14 cellular contexts compared by ENCODE assay signal in genomic region chr13:93496985-93497673, GRCh38.
A peak's percentile ranks its signal among the peaks of the same experiment; 100 is the strongest.
DNase-seq lines count a peak whose midpoint lies in the region; ATAC-seq and TF ChIP-seq lines count a peak whose summit lies in the region.
"Had no signal": no experiment of that assay in that cellular context is flagged by ENCODE, and none has a peak within 500 bp of the region (broad histone marks: within the 10 kb centered on the region; RNA-seq: fewer than 3 reads in every experiment).

No MANE protein-coding gene starts in this region.

- no peaks in the 10 kb centered on the region for H3K27me3 Mint-ChIP-seq in activated naive CD4-positive, alpha-beta T cell treated with anti-CD3 and anti-CD28 coated beads, Interleukin-2, amount 10 ng/mL, durations not matched to agents 7 days and 5 days
- H3K27me3 Mint-ChIP-seq: activated naive CD8-positive, alpha-beta T cell treated with anti-CD3 and anti-CD28 coated beads for 36 hours had no signal

- H3K9me3 Mint-ChIP-seq in activated naive CD4-positive, alpha-beta T cell treated with anti-CD3 and anti-CD28 coated beads, Interleukin-2, amount 10 ng/mL, durations not matched to agents 7 days and 5 days = no peaks in the 10 kb centered on the region
- H3K9me3 Mint-ChIP-seq: activated naive CD8-positive, alpha-beta T cell treated with anti-CD3 and anti-CD28 coated beads for 36 hours had no signal

- H3K36me3 Mint-ChIP-seq in activated naive CD4-positive, alpha-beta T cell treated with anti-CD3 and anti-CD28 coated beads, Interleukin-2, amount 10 ng/mL, durations not matched to agents 7 days and 5 days = no peaks in the 10 kb centered on the region
- H3K36me3 Mint-ChIP-seq: activated naive CD8-positive, alpha-beta T cell treated with anti-CD3 and anti-CD28 coated beads for 36 hours had no signal

- TF ChIP-seq CTCF in fibroblast of villous mesenchyme (IDR thresholded peaks at IDR 0.05; ENCODE audit: insufficient read depth, low read depth, low read length) = no peak

- peak overlapping the region; percentile 14 for H3K4me3 ChIP-seq in fibroblast of villous mesenchyme (ENCODE audit: low read depth, low read length)
- H3K4me3 ChIP-seq: tibial nerve had no signal

- H3K27ac Mint-ChIP-seq in activated naive CD4-positive, alpha-beta T cell treated with anti-CD3 and anti-CD28 coated beads, Interleukin-2, amount 10 ng/mL, durations not matched to agents 7 days and 5 days = no peak overlapping the region
- H3K27ac Mint-ChIP-seq: activated naive CD8-positive, alpha-beta T cell treated with anti-CD3 and anti-CD28 coated beads for 36 hours had no signal

- no peaks in the 10 kb centered on the region for H3K4me1 Mint-ChIP-seq in activated naive CD4-positive, alpha-beta T cell treated with anti-CD3 and anti-CD28 coated beads, Interleukin-2, amount 10 ng/mL, durations not matched to agents 7 days and 5 days
- H3K4me1 Mint-ChIP-seq: activated naive CD8-positive, alpha-beta T cell treated with anti-CD3 and anti-CD28 coated beads for 36 hours had no signal

- intact Hi-C loops in Right ventricle myocardium superior (cut with DNase I) = no loop called here

- DNase-seq in DMS 273 treated with DMSO at 0.1 percent for 48 hours (lab: John Stamatoyannopoulos, UW) (peak; percentile 54), NCI-H1417 (lab: John Stamatoyannopoulos, UW) (peak; percentile 56 to 95 (median 88)), NCI-H524 treated with DMSO at 0.1 percent for 48 hours (lab: John Stamatoyannopoulos, UW) (peak; percentile 95), fibroblast of villous mesenchyme (ENCODE audit: low read depth) (peak; percentile 71), Right ventricle myocardium superior (no peak)
- DNase-seq in central memory CD4-positive, alpha-beta T cell = no peak
- no peak for DNase-seq in activated naive CD4-positive, alpha-beta T cell treated with anti-CD3 and anti-CD28 coated beads, Interleukin-2, amount 10 ng/mL, durations not matched to agents 7 days and 5 days
- DNase-seq: activated naive CD8-positive, alpha-beta T cell treated with anti-CD3 and anti-CD28 coated beads for 36 hours; activated T-cell treated with anti-CD3 and anti-CD28 coated beads for 4 hours; caudate nucleus; MV-4-11; stimulated activated CD4-positive, alpha-beta T cell treated with anti-CD3 and anti-CD28 coated beads, Interleukin-1b, Interleukin-23, amount 100 ng/mL, for 48 hours had no signal

- ATAC-seq in GM21786 (IDR thresholded peaks at IDR 0.05; ENCODE audit: unreplicated experiment) = no peak
- ATAC-seq in Right ventricle myocardium superior (ENCODE audit: poor library complexity) = no peak

- CTCF ChIA-PET in activated naive CD4-positive, alpha-beta T cell treated with anti-CD3 and anti-CD28 coated beads, Interleukin-2, amount 10 ng/mL, durations not matched to agents 7 days and 5 days (lab: Charles Lee) = no interaction called here

- no peak overlapping the region for H3K4me3 Mint-ChIP-seq in activated naive CD4-positive, alpha-beta T cell treated with anti-CD3 and anti-CD28 coated beads, Interleukin-2, amount 10 ng/mL, durations not matched to agents 7 days and 5 days
- H3K4me3 Mint-ChIP-seq: activated naive CD8-positive, alpha-beta T cell treated with anti-CD3 and anti-CD28 coated beads for 36 hours had no signal

Comparison
In these comparisons a context has a peak if more than half of its experiments do, and no peak if none do; other contexts are left out.
1. DNase-seq: peak in DMS 273 treated with DMSO at 0.1 percent for 48 hours (single experiment), NCI-H1417 (3 of 3), NCI-H524 treated with DMSO at 0.1 percent for 48 hours (single experiment) and fibroblast of villous mesenchyme (single experiment); none in central memory CD4-positive, alpha-beta T cell (single experiment), activated naive CD4-positive, alpha-beta T cell treated with anti-CD3 and anti-CD28 coated beads, Interleukin-2, amount 10 ng/mL, durations not matched to agents 7 days and 5 days (single experiment) and Right ventricle myocardium superior (single experiment).